ENCODE assay signal across 8 cellular contexts in the genomic region with DNA sequence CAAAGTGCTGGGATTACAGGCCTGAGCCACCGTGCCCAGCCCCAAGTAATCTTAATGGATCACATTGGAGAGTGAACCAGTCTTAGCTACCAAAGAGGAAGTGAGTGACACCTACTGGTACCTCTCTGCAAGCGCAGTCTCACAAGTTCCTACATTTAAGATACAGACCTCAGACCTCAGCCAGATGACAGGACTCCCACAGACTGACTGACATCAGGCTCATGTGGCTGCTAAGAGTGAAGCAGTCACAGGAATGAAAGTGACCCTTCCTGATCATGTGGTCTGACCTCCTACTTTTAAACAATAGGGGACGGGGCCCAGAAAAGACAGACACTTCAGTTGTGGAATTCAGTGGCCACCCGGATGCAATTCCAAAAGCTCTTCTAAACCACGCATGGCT. TPM values are rescaled to one million over a fixed set of nuclear protein-coding genes. Genes with fewer than 3 reads are reported as not detected.
DNase-seq lines count a peak whose midpoint lies in the region; ATAC-seq and TF ChIP-seq lines count a peak whose summit lies in the region.

No MANE protein-coding gene starts in this region.

- peak; percentile 85 for TF ChIP-seq CTCF in BE2C (IDR thresholded peaks at IDR 0.05; ENCODE audit: low read depth, low read length)
- TF ChIP-seq CTCF in choroid plexus epithelial cell (conservative IDR thresholded peaks at IDR 0.05; ENCODE audit: low read depth, low read length): peak; percentile 85
- no peak for TF ChIP-seq CTCF in lower leg skin (IDR thresholded peaks at IDR 0.05)

- H3K4me3 ChIP-seq in BE2C (ENCODE audit: low read depth, low read length) (no peak overlapping the region), choroid plexus epithelial cell (ENCODE audit: low read depth, low read length) (no peak overlapping the region), lower leg skin (ENCODE audit: low read depth, poor library complexity, severe bottlenecking) (no peak overlapping the region)

- 50 to 58% methylated on average over 5 of the region's 5 CpGs for WGBS in lower leg skin, 2 donors

- no peak for TF ChIP-seq POLR2A in lower leg skin (IDR thresholded peaks at IDR 0.05)

- H3K4me1 ChIP-seq in BE2C: no peaks in the 10 kb centered on the region

- H3K27me3 ChIP-seq in BE2C: no peaks in the 10 kb centered on the region

- peak; percentile 71 for ATAC-seq in HG03196 (IDR thresholded peaks at IDR 0.05; ENCODE audit: unreplicated experiment)

- peak; percentile 62 for DNase-seq in BE2C
- DNase-seq in GM19238 (ENCODE audit: insufficient read length, low spot score): peak; percentile 64
- DNase-seq in NCI-H345 treated with DMSO at 0.1 percent for 48 hours (lab: John Stamatoyannopoulos, UW; ENCODE audit: unreplicated experiment): peak; percentile 21
- DNase-seq in activated CD4-positive, alpha-beta T cell treated with anti-CD3 and anti-CD28 coated beads for 1 hour: peak; percentile 46
- DNase-seq in choroid plexus epithelial cell (ENCODE audit: low read depth): peak; percentile 94
- DNase-seq in lower leg skin (ENCODE audit: low spot score in 2 of 2): peak; percentile 79 to 87
- peak; percentile 7 for DNase-seq in stimulated activated CD8-positive, alpha-beta memory T cell treated with anti-CD3 and anti-CD28 coated beads, Interleukin-12 subunit alpha, Interleukin-12 subunit beta, amount 100 ng/mL, for 24 hours (ENCODE audit: extremely low read depth)

- H3K36me3 ChIP-seq in BE2C: no peaks in the 10 kb centered on the region

- H3K9me3 ChIP-seq in BE2C: no peaks in the 10 kb centered on the region

- intact Hi-C loops in lower leg skin (cut with DNase I; ENCODE audit: low total_unique reads): no loop called here

RNA-seq across cellular contexts. Expression of gene GNB5, which starts 36.3 kb away (rescaled TPM):
- polyA plus RNA-seq in BE2C (2012; ENCODE audit: insufficient read depth, insufficient read length, low read depth): 9.3 TPM
- total RNA-seq in lower leg skin: 10 to 100 TPM; 15.7 to 30.7 (median 21.9) TPM

Comparison
In these comparisons a context has a peak if more than half of its experiments do, and no peak if none do; other contexts are left out.
1. DNase-seq: peak in every context shown above with its lines; median percentile 94 in choroid plexus epithelial cell; 83 in lower leg skin; 64 in GM19238; 62 in BE2C; 46 in activated CD4-positive, alpha-beta T cell treated with anti-CD3 and anti-CD28 coated beads for 1 hour; 21 in NCI-H345 treated with DMSO at 0.1 percent for 48 hours; 7 in stimulated activated CD8-positive, alpha-beta memory T cell treated with anti-CD3 and anti-CD28 coated beads, Interleukin-12 subunit alpha, Interleukin-12 subunit beta, amount 100 ng/mL, for 24 hours.
2. CTCF ChIP-seq: peak in BE2C (single experiment) and choroid plexus epithelial cell (single experiment); none in lower leg skin (0 of 3).